Comparison of ENCODE assay signal across 8 cellular contexts in genomic region chr11:11843233-11843632, GRCh38. TPM values are rescaled to one million over a fixed set of nuclear protein-coding genes. Genes with fewer than 3 reads are reported as not detected.
DNase-seq lines count a peak whose midpoint lies in the region; ATAC-seq and TF ChIP-seq lines count a peak whose summit lies in the region.

No MANE protein-coding gene starts in this region.

- no peaks in the 10 kb centered on the region for H3K9me2 ChIP-seq in SU-DHL-6 (replicated peaks; ENCODE audit: insufficient read depth, low read length)

- H3K27ac ChIP-seq in cardiac muscle cell (peak overlapping the region; percentile 97), SU-DHL-6 (ENCODE audit: low read depth, low read length) (peak overlapping the region; percentile 81; the same call in 1 of the 2 replicates), gastroesophageal sphincter (peak overlapping the region; percentile 92 to 99 (median 96))

- TF ChIP-seq CTCF in cardiac muscle cell (IDR thresholded peaks at IDR 0.05; ENCODE audit: low read depth, low read length), result no peak
- TF ChIP-seq CTCF in SU-DHL-6 (IDR thresholded peaks at IDR 0.05; ENCODE audit: insufficient read depth, low read length, poor library complexity, severe bottlenecking), result no peak
- no peak for TF ChIP-seq CTCF in gastroesophageal sphincter (IDR thresholded peaks at IDR 0.05)

- H3K9me3 ChIP-seq in cardiac muscle cell (ENCODE audit: low read depth) (no peaks in the 10 kb centered on the region), SU-DHL-6 (ENCODE audit: insufficient read depth, low read length) (no peaks in the 10 kb centered on the region), gastroesophageal sphincter (no peaks in the 10 kb centered on the region), skeletal muscle satellite cell (replicated peaks; ENCODE audit: low read length) (no peaks in the 10 kb centered on the region)

- H3K27me3 ChIP-seq in cardiac muscle cell (no peaks in the 10 kb centered on the region), SU-DHL-6 (ENCODE audit: low read length) (no peaks in the 10 kb centered on the region), gastroesophageal sphincter (no peaks in the 10 kb centered on the region), skeletal muscle satellite cell (ENCODE audit: control insufficient read depth, insufficient read depth, low read length) (no peaks in the 10 kb centered on the region)

- H3F3A ChIP-seq in SU-DHL-6 (ENCODE audit: insufficient read depth), result no peaks in the 10 kb centered on the region; the same call in 1 of the 2 replicates

- 0% methylated on average over 3 of the region's 3 CpGs for WGBS in gastroesophageal sphincter (ENCODE audit: low coverage in 1 of 2), 2 donors

- DNase-seq in cardiac muscle cell (ENCODE audit: low read depth in 1 of 2, low spot score in 1 of 2), result peak; percentile 28 to 68
- no peak for DNase-seq in Right ventricle myocardium superior
- no peak for DNase-seq in NCI-H146 (lab: John Stamatoyannopoulos, UW)
- DNase-seq in nucleus accumbens (lab: John Stamatoyannopoulos, UW), result no peak

- peak overlapping the region; percentile 88 for H3K4me2 ChIP-seq in SU-DHL-6 (ENCODE audit: low read depth, low read length, poor library complexity, severe bottlenecking)
- peak overlapping the region; percentile 83 for H3K4me2 ChIP-seq in skeletal muscle satellite cell (ENCODE audit: low read length)

- H3K9ac ChIP-seq in SU-DHL-6 (ENCODE audit: low read length) (peak overlapping the region; percentile 91), skeletal muscle satellite cell (ENCODE audit: low read depth, low read length) (peak overlapping the region; percentile 98)

- no peak for TF ChIP-seq EP300 in gastroesophageal sphincter (IDR thresholded peaks at IDR 0.05)

- no peak for ATAC-seq in Right ventricle myocardium superior (ENCODE audit: poor library complexity)
- peak; percentile 65 for ATAC-seq in gastroesophageal sphincter
- no peak for ATAC-seq in HG02970 (IDR thresholded peaks at IDR 0.05; ENCODE audit: low FRiP score, unreplicated experiment)

- H3K4me3 ChIP-seq in cardiac muscle cell, result peak overlapping the region; percentile 55
- H3K4me3 ChIP-seq in SU-DHL-6 (ENCODE audit: insufficient read depth, low read length, poor library complexity, severe bottlenecking), result peak overlapping the region; percentile 83
- peak overlapping the region; percentile 75 to 93 for H3K4me3 ChIP-seq in gastroesophageal sphincter
- H3K4me3 ChIP-seq in skeletal muscle satellite cell (ENCODE audit: low read length), result peak overlapping the region; percentile 83

- H3K4me1 ChIP-seq in cardiac muscle cell (ENCODE audit: low read depth), result peaks cover 57% of the 10 kb centered on the region
- H3K4me1 ChIP-seq in gastroesophageal sphincter, result peaks cover 14 to 54% (median 36%) of the 10 kb centered on the region in 3 donors
- peaks cover 25% of the 10 kb centered on the region for H3K4me1 ChIP-seq in skeletal muscle satellite cell (ENCODE audit: control insufficient read depth, insufficient read depth, low read length)

- H4K20me1 ChIP-seq in SU-DHL-6 (ENCODE audit: low read depth, low read length), result peaks cover 36% of the 10 kb centered on the region

- H2AFZ ChIP-seq in SU-DHL-6 (ENCODE audit: low read depth, low read length, severe bottlenecking), result no peak overlapping the region

- H3K36me3 ChIP-seq in cardiac muscle cell (no peaks in the 10 kb centered on the region), SU-DHL-6 (ENCODE audit: low read length) (no peaks in the 10 kb centered on the region), gastroesophageal sphincter (no peaks in the 10 kb centered on the region), skeletal muscle satellite cell (ENCODE audit: insufficient read depth, low read length) (no peaks in the 10 kb centered on the region)

- peaks cover 58% of the 10 kb centered on the region for H3K79me2 ChIP-seq in SU-DHL-6 (ENCODE audit: insufficient read depth, low read length)

- no peak for TF ChIP-seq POLR2A in gastroesophageal sphincter (IDR thresholded peaks at IDR 0.05)

- intact Hi-C loops in Right ventricle myocardium superior (cut with DNase I), result no loop called here

RNA-seq across cellular contexts. Expression of gene USP47, which starts 1.5 kb away (rescaled TPM):
- total RNA-seq in cardiac muscle cell, result 50.4 and 59.6 TPM in 2 replicates
- 46.6 and 72.3 TPM in 2 replicates for polyA plus RNA-seq in cardiac muscle cell
- total RNA-seq in Right ventricle myocardium superior, result 49.0 TPM
- 100 to 1,000 TPM in 3 of 4 donors, 10 to 100 TPM in 1; 84.7 to 156 (median 115) TPM for total RNA-seq in gastroesophageal sphincter
- 37.1 and 39.3 TPM in 2 replicates for total RNA-seq in skeletal muscle satellite cell (2012; rRNA removed)

Comparison
In these comparisons a context has a peak if more than half of its experiments do, and no peak if none do; other contexts are left out.
1. DNase-seq: peak in cardiac muscle cell (2 of 2); none in Right ventricle myocardium superior (single experiment), NCI-H146 (single experiment) and nucleus accumbens (0 of 56).
2. Peak in every context shown above with its lines, with median percentiles within 50 percentile points of each other: H3K27ac ChIP-seq and H3K4me3 ChIP-seq.